ENCODE assay signal across 24 cellular contexts in genomic region chr1:236536540-236536939, GRCh38. TPM values are rescaled to one million over a fixed set of nuclear protein-coding genes. Genes with fewer than 3 reads are reported as not detected.
DNase-seq lines count a peak whose midpoint lies in the region; ATAC-seq and TF ChIP-seq lines count a peak whose summit lies in the region.
"Had no signal": no experiment of that assay in that cellular context is flagged by ENCODE, and none has a peak within 500 bp of the region (broad histone marks: within the 10 kb centered on the region; RNA-seq: fewer than 3 reads in every experiment).

No MANE protein-coding gene starts in this region.

- H3K27ac Mint-ChIP-seq in activated T-cell treated with anti-CD3 and anti-CD28 coated beads, Interleukin-2, amount 50 U/mL, for 24 hours = peak overlapping the region; percentile 71
- H3K27ac Mint-ChIP-seq in WTC11 (0 out of 2 replicates have a peak overlapping the region, but pooled peaks have one; percentile 18), immature natural killer cell (no peak overlapping the region)
- peak overlapping the region; percentile 76 for H3K27ac Mint-ChIP-seq in stimulated activated effector memory CD8-positive, alpha-beta T cell treated with anti-CD3 and anti-CD28 coated beads, Interleukin-12 subunit alpha, Interleukin-12 subunit beta, amount 100 ng/mL, for 72 hours
- H3K27ac Mint-ChIP-seq: activated B cell treated with CpG ODN at 0.5 μM for 24 hours; activated CD4-positive, alpha-beta memory T cell treated with anti-CD3 and anti-CD28 coated beads, Interleukin-2, amount 10 ng/mL, durations not matched to agents 7 days and 5 days; CD8-positive, alpha-beta T cell had no signal

- ATAC-seq in WTC11 = peak; percentile 31; the same call in 1 of the 2 replicates
- ATAC-seq in stimulated activated effector memory CD8-positive, alpha-beta T cell treated with anti-CD3 and anti-CD28 coated beads, Interleukin-12 subunit alpha, Interleukin-12 subunit beta, amount 100 ng/mL, for 72 hours = no peak
- ATAC-seq: CD8-positive, alpha-beta T cell; left lung; naive thymus-derived CD4-positive, alpha-beta T cell; SK-N-SH treated with all-trans-retinoic acid at 6 μM for 48 hours; stimulated activated naive CD8-positive, alpha-beta T cell treated with anti-CD3 and anti-CD28 coated beads, Interleukin-15, Interleukin-2, amounts not matched to agents 100 U/mL and 50 U/mL, for 24 hours had no signal

- H3K4me3 Mint-ChIP-seq in activated T-cell treated with anti-CD3 and anti-CD28 coated beads, Interleukin-2, amount 50 U/mL, for 24 hours = no peak overlapping the region
- H3K4me3 Mint-ChIP-seq in WTC11 (no peak overlapping the region), immature natural killer cell (no peak overlapping the region)
- H3K4me3 Mint-ChIP-seq in stimulated activated effector memory CD8-positive, alpha-beta T cell treated with anti-CD3 and anti-CD28 coated beads, Interleukin-12 subunit alpha, Interleukin-12 subunit beta, amount 100 ng/mL, for 72 hours = no peak overlapping the region
- H3K4me3 Mint-ChIP-seq: activated B cell treated with CpG ODN at 0.5 μM for 24 hours; activated CD4-positive, alpha-beta memory T cell treated with anti-CD3 and anti-CD28 coated beads, Interleukin-2, amount 10 ng/mL, durations not matched to agents 7 days and 5 days; CD8-positive, alpha-beta T cell; naive thymus-derived CD4-positive, alpha-beta T cell had no signal

- no peak for DNase-seq in activated T-cell treated with anti-CD3 and anti-CD28 coated beads, Interleukin-2, amount 50 U/mL, for 24 hours
- DNase-seq in activated T-cell treated with anti-CD3 and anti-CD28 coated beads, Interleukin-2, amount 50 U/mL, for 48 hours = no peak
- DNase-seq in NCI-H146 treated with DMSO at 0.1 percent for 48 hours (lab: John Stamatoyannopoulos, UW; ENCODE audit: unreplicated experiment) (peak; percentile 37), WTC11 (ENCODE audit: low spot score) (peak; percentile 39), posterior cingulate gyrus (no peak), immature natural killer cell (no peak), cardiac septum (ENCODE audit: low spot score) (no peak)
- no peak for DNase-seq in stimulated activated effector memory CD8-positive, alpha-beta T cell treated with anti-CD3 and anti-CD28 coated beads, Interleukin-12 subunit alpha, Interleukin-12 subunit beta, amount 100 ng/mL, for 72 hours (ENCODE audit: low spot score in 2 of 2)
- DNase-seq: activated B cell treated with CpG ODN at 0.5 μM for 24 hours; activated CD4-positive, alpha-beta memory T cell treated with anti-CD3 and anti-CD28 coated beads, Interleukin-2, amount 10 ng/mL, durations not matched to agents 7 days and 5 days; activated T-cell treated with anti-CD3 and anti-CD28 coated beads for 4 hours; CD8-positive, alpha-beta T cell; DMS79 treated with DMSO at 0.1 percent for 48 hours; dorsolateral prefrontal cortex; left lung; naive thymus-derived CD4-positive, alpha-beta T cell; NCI-H446 treated with DMSO at 0.1 percent for 48 hours; RPMI8226; spleen; stimulated activated CD4-positive, alpha-beta T cell treated with anti-CD3 and anti-CD28 coated beads, Interleukin-4, amount 100 ng/mL, for 1 hour; stimulated activated naive CD8-positive, alpha-beta T cell treated with anti-CD3 and anti-CD28 coated beads, Interleukin-15, Interleukin-2, amounts not matched to agents 100 U/mL and 50 U/mL, for 24 hours; T-helper 9 cell; tibial artery had no signal

- H3K4me1 Mint-ChIP-seq in activated T-cell treated with anti-CD3 and anti-CD28 coated beads, Interleukin-2, amount 50 U/mL, for 24 hours (ENCODE audit: low read depth) = peaks cover 41% of the 10 kb centered on the region
- H3K4me1 Mint-ChIP-seq in WTC11 = peaks cover 8% of the 10 kb centered on the region
- H3K4me1 Mint-ChIP-seq in stimulated activated effector memory CD8-positive, alpha-beta T cell treated with anti-CD3 and anti-CD28 coated beads, Interleukin-12 subunit alpha, Interleukin-12 subunit beta, amount 100 ng/mL, for 72 hours = peaks cover 44% of the 10 kb centered on the region
- H3K4me1 Mint-ChIP-seq in immature natural killer cell = peaks cover 13 to 36% of the 10 kb centered on the region in 2 donors

- intact Hi-C loops in posterior cingulate gyrus (cut with DNase I) (no loop called here), cardiac septum (cut with DNase I) (no loop called here)

- POLR2A ChIA-PET in WTC11 (lab: Charles Lee) = no interaction called here

- H3K36me3 Mint-ChIP-seq in activated T-cell treated with anti-CD3 and anti-CD28 coated beads, Interleukin-2, amount 50 U/mL, for 24 hours (ENCODE audit: low read depth) = peaks cover 89% of the 10 kb centered on the region
- H3K36me3 Mint-ChIP-seq in WTC11 = peaks cover 3% of the 10 kb centered on the region; the same call in 1 of the 2 replicates
- H3K36me3 Mint-ChIP-seq in stimulated activated effector memory CD8-positive, alpha-beta T cell treated with anti-CD3 and anti-CD28 coated beads, Interleukin-12 subunit alpha, Interleukin-12 subunit beta, amount 100 ng/mL, for 72 hours = peaks cover 100% of the 10 kb centered on the region
- peaks cover 8 to 39% (median 17%) of the 10 kb centered on the region in 3 donors for H3K36me3 Mint-ChIP-seq in immature natural killer cell

- no peak for TF ChIP-seq CTCF in WTC11 (IDR thresholded peaks at IDR 0.05)

- no peaks in the 10 kb centered on the region for H3K27me3 Mint-ChIP-seq in activated T-cell treated with anti-CD3 and anti-CD28 coated beads, Interleukin-2, amount 50 U/mL, for 24 hours
- H3K27me3 Mint-ChIP-seq in WTC11 (ENCODE audit: low read depth) (no peaks in the 10 kb centered on the region), immature natural killer cell (ENCODE audit: low read depth in 3 of 3) (no peaks in the 10 kb centered on the region)
- H3K27me3 Mint-ChIP-seq: activated B cell treated with CpG ODN at 0.5 μM for 24 hours; activated CD4-positive, alpha-beta memory T cell treated with anti-CD3 and anti-CD28 coated beads, Interleukin-2, amount 10 ng/mL, durations not matched to agents 7 days and 5 days; naive thymus-derived CD4-positive, alpha-beta T cell had no signal

- no peaks in the 10 kb centered on the region for H3K9me3 Mint-ChIP-seq in activated T-cell treated with anti-CD3 and anti-CD28 coated beads, Interleukin-2, amount 50 U/mL, for 24 hours
- no peaks in the 10 kb centered on the region for H3K9me3 Mint-ChIP-seq in WTC11
- H3K9me3 Mint-ChIP-seq in stimulated activated effector memory CD8-positive, alpha-beta T cell treated with anti-CD3 and anti-CD28 coated beads, Interleukin-12 subunit alpha, Interleukin-12 subunit beta, amount 100 ng/mL, for 72 hours = no peaks in the 10 kb centered on the region
- no peaks in the 10 kb centered on the region for H3K9me3 Mint-ChIP-seq in immature natural killer cell
- H3K9me3 Mint-ChIP-seq: activated B cell treated with CpG ODN at 0.5 μM for 24 hours; activated CD4-positive, alpha-beta memory T cell treated with anti-CD3 and anti-CD28 coated beads, Interleukin-2, amount 10 ng/mL, durations not matched to agents 7 days and 5 days; CD8-positive, alpha-beta T cell; naive thymus-derived CD4-positive, alpha-beta T cell had no signal

- CTCF ChIA-PET in WTC11 (lab: Charles Lee) = no interaction called here

TF ChIP-seq in WTC11, 78 proteins besides CTCF, POLR2A, EP300 and RAD21:
- TF ChIP-seq ZMAT4 (CRISPR knock-in tag; IDR thresholded peaks at IDR 0.05) (no peak), JUN (CRISPR knock-in tag; IDR thresholded peaks at IDR 0.05) (no peak), ZNF671 (CRISPR knock-in tag; IDR thresholded peaks at IDR 0.05) (no peak), SP1 (CRISPR knock-in tag; conservative IDR thresholded peaks at IDR 0.05) (no peak), MLX (CRISPR knock-in tag; IDR thresholded peaks at IDR 0.05) (no peak), TP53 (CRISPR knock-in tag; IDR thresholded peaks at IDR 0.05) (no peak), IRF1 (CRISPR knock-in tag; IDR thresholded peaks at IDR 0.05) (no peak), ZNF317 (CRISPR knock-in tag; IDR thresholded peaks at IDR 0.05; ENCODE audit: borderline replicate concordance, low read depth) (no peak)

RNA-seq across cellular contexts. Expression of gene LGALS8, which starts 12.8 kb away (rescaled TPM):
- total RNA-seq in WTC11 (2021) (8.6 to 10.3 TPM (median 10.1 TPM) in 3 replicates), cardiac septum (77.6 TPM)
- 10 to 100 TPM; 24.9 to 43.6 (median 26.6) TPM for polyA plus RNA-seq in immature natural killer cell

Comparison
In these comparisons a context has a peak if more than half of its experiments do, and no peak if none do; other contexts are left out.
1. DNase-seq: peak in NCI-H146 treated with DMSO at 0.1 percent for 48 hours (single experiment) and WTC11 (single experiment); none in activated T-cell treated with anti-CD3 and anti-CD28 coated beads, Interleukin-2, amount 50 U/mL, for 24 hours (single experiment), activated T-cell treated with anti-CD3 and anti-CD28 coated beads, Interleukin-2, amount 50 U/mL, for 48 hours (0 of 2), stimulated activated effector memory CD8-positive, alpha-beta T cell treated with anti-CD3 and anti-CD28 coated beads, Interleukin-12 subunit alpha, Interleukin-12 subunit beta, amount 100 ng/mL, for 72 hours (0 of 2), posterior cingulate gyrus (0 of 10), immature natural killer cell (0 of 3) and cardiac septum (single experiment).
2. H3K27ac Mint-ChIP-seq: peak in activated T-cell treated with anti-CD3 and anti-CD28 coated beads, Interleukin-2, amount 50 U/mL, for 24 hours (single experiment), WTC11 (single experiment) and stimulated activated effector memory CD8-positive, alpha-beta T cell treated with anti-CD3 and anti-CD28 coated beads, Interleukin-12 subunit alpha, Interleukin-12 subunit beta, amount 100 ng/mL, for 72 hours (single experiment); none in immature natural killer cell (0 of 6).